ENCODE assay signal across 8 cellular contexts in genomic region chr15:85260526-85260925, GRCh38.
DNase-seq lines count a peak whose midpoint lies in the region; ATAC-seq, FAIRE-seq and TF ChIP-seq lines count a peak whose summit lies in the region.
"Not testable (repeated sequence)": the region's sequence is repeated elsewhere in the genome, so short reads cannot be mapped to it uniquely, and the experiment has no call there.

No MANE protein-coding gene starts in this region.

- H4K20me1 ChIP-seq in HCT116 (ENCODE audit: insufficient read depth); K562 (replicated peaks; ENCODE audit: control insufficient read depth, insufficient read depth, low read length): not testable (repeated sequence)

- H3K36me3 ChIP-seq in HCT116 (ENCODE audit: control insufficient read depth in 1 of 2, insufficient read depth in 2 of 2, low read length in 2 of 2); Panc1 (ENCODE audit: control insufficient read depth, insufficient read depth, low read length); K562 (ENCODE audit: control insufficient read depth, insufficient read depth, low read length); right lobe of liver; spleen: not testable (repeated sequence)

- H3K4me3 Mint-ChIP-seq in activated CD4-positive, alpha-beta T cell treated with anti-CD3 and anti-CD28 coated beads, Interleukin-2, amount 10 ng/mL, durations not matched to agents 24 days and 14 days = not testable (repeated sequence)

- in situ Hi-C loops in Panc1 (cut with HindIII; ENCODE audit: low pct_unique_long_range_greater_than_20kb, low sequenced_read_pairs); K562 (cut with MboI): not testable (repeated sequence)

- not testable (repeated sequence) for H3K36me3 Mint-ChIP-seq in activated CD4-positive, alpha-beta T cell treated with anti-CD3 and anti-CD28 coated beads, Interleukin-2, amount 10 ng/mL, durations not matched to agents 24 days and 14 days (ENCODE audit: low read depth)

- H3K27me3 Mint-ChIP-seq in activated CD4-positive, alpha-beta T cell treated with anti-CD3 and anti-CD28 coated beads, Interleukin-2, amount 10 ng/mL, durations not matched to agents 24 days and 14 days = not testable (repeated sequence)

- not testable (repeated sequence) for H3K79me2 ChIP-seq in HCT116 (ENCODE audit: insufficient read depth, low read length); K562 (ENCODE audit: control insufficient read depth, insufficient read depth, low read length)

- WGBS in K562 (ENCODE audit: insufficient coverage, low coverage, missing lambda C conversion rate) = no CpG with 5 or more reads among the region's 17 CpGs
- no CpG with 5 or more reads among the region's 17 CpGs for WGBS in right lobe of liver (ENCODE audit: insufficient coverage, low coverage, low lambda C conversion rate, missing lambda C conversion rate)
- 83 to 91% (median 88%) methylated on average over 3 to 11 of the region's 17 CpGs; no CpG with 5 or more reads in 1 of the 5 donors for WGBS in spleen, 5 donors

- TF ChIP-seq RAD21 in HCT116 (IDR thresholded peaks at IDR 0.05; ENCODE audit: low read depth); K562 (CRISPR knock-in tag; conservative IDR thresholded peaks at IDR 0.05 in 1 of 2, IDR thresholded peaks at IDR 0.05 in 1 of 2): not testable (repeated sequence)

- H3K9me2 ChIP-seq in HCT116 (ENCODE audit: insufficient read depth) = not testable (repeated sequence)

- H3K4me1 Mint-ChIP-seq in activated CD4-positive, alpha-beta T cell treated with anti-CD3 and anti-CD28 coated beads, Interleukin-2, amount 10 ng/mL, durations not matched to agents 24 days and 14 days = not testable (repeated sequence)

- H3K4me3 ChIP-seq in HCT116 (replicated peaks in 1 of 2; ENCODE audit: low read depth in 1 of 2, low read length in 2 of 2); Panc1 (ENCODE audit: low read depth in 2 of 2, low read length in 2 of 2); K562; right lobe of liver; spleen: not testable (repeated sequence)

- not testable (repeated sequence) for TF ChIP-seq CTCF in HCT116 (IDR thresholded peaks at IDR 0.05 in 2 of 3, conservative IDR thresholded peaks at IDR 0.05 in 1 of 3; ENCODE audit: borderline replicate concordance in 1 of 3, insufficient read depth in 1 of 3, low read depth in 2 of 3, low read length in 2 of 3); Panc1 (IDR thresholded peaks at IDR 0.05); K562 (IDR thresholded peaks at IDR 0.05 in 2 of 3, conservative IDR thresholded peaks at IDR 0.05 in 1 of 3; ENCODE audit: insufficient read depth in 2 of 3, low read depth in 1 of 3, low read length in 3 of 3); right lobe of liver (IDR thresholded peaks at IDR 0.05); spleen (IDR thresholded peaks at IDR 0.05 in 8 of 11, conservative IDR thresholded peaks at IDR 0.05 in 3 of 11)

- not testable (repeated sequence) for FAIRE-seq in K562 (lab: Jason Lieb, UNC)

- not testable (repeated sequence) for H3K9me1 ChIP-seq in K562 (ENCODE audit: control insufficient read depth, insufficient read depth, low read length)

- not testable (repeated sequence) for BruUV-seq in HCT116 (replicated peaks; lab: Mats Ljungman, UMichigan); Panc1 (replicated peaks; lab: Mats Ljungman, UMichigan); K562 (replicated peaks; lab: Mats Ljungman, UMichigan)

- not testable (repeated sequence) for H3K9ac ChIP-seq in HCT116 (ENCODE audit: low read length); K562 (ENCODE audit: insufficient read depth in 1 of 2, low read depth in 2 of 2, low read length in 2 of 2)

- not testable (repeated sequence) for H3K9me3 Mint-ChIP-seq in activated CD4-positive, alpha-beta T cell treated with anti-CD3 and anti-CD28 coated beads, Interleukin-2, amount 10 ng/mL, durations not matched to agents 24 days and 14 days

- H3K4me2 ChIP-seq in HCT116 (ENCODE audit: low read length); K562 (ENCODE audit: insufficient read depth, low read length): not testable (repeated sequence)

- H3K4me1 ChIP-seq in HCT116 (ENCODE audit: control insufficient read depth in 1 of 2, insufficient read depth in 2 of 2, low read length in 2 of 2); Panc1 (ENCODE audit: control insufficient read depth, insufficient read depth, low read length); K562 (replicated peaks in 1 of 2; ENCODE audit: control insufficient read depth in 2 of 2, insufficient read depth in 2 of 2, low read length in 2 of 2); right lobe of liver: not testable (repeated sequence)
- H3K4me1 ChIP-seq in spleen = peaks cover 0 to 17% (median 9%) of the 10 kb centered on the region in 6 donors

- peak; percentile 65 for ATAC-seq in HCT116
- peak; percentile 64 for ATAC-seq in Panc1
- ATAC-seq in K562 = peak; percentile 40
- peak; percentile 26 for ATAC-seq in Right ventricle myocardium inferior
- peak; percentile 35 for ATAC-seq in left ventricle myocardium superior
- ATAC-seq in right lobe of liver = peak; percentile 57 to 84 (median 68)

- RAD21 ChIA-PET in HCT116 (lab: Charles Lee; ENCODE audit: low non-redundant PET in 1 of 2, low total read pairs in 2 of 2, uncharacterized antibody in 2 of 2, unreplicated experiment in 2 of 2) = not testable (repeated sequence)

- H3K27ac ChIP-seq in HCT116 (ENCODE audit: low read depth, low read length); Panc1 (ENCODE audit: low read length); K562 (ENCODE audit: extremely low read depth, low read depth, low read length); right lobe of liver; spleen: not testable (repeated sequence)

- H3K9me3 ChIP-seq in HCT116 (ENCODE audit: control insufficient read depth in 1 of 2, insufficient read depth in 1 of 2, low read depth in 1 of 2, low read length in 2 of 2); Panc1 (ENCODE audit: control insufficient read depth, insufficient read depth, low read depth, low read length); K562 (replicated peaks; ENCODE audit: control insufficient read depth, insufficient read depth, low read depth, low read length); right lobe of liver; spleen: not testable (repeated sequence)

- POLR2A ChIA-PET in HCT116 (lab: Charles Lee); Panc1 (lab: Charles Lee); K562 (lab: Yijun Ruan, JAX): not testable (repeated sequence)

- intact Hi-C loops in HCT116 (cut with micrococcal nuclease); Panc1 (cut with micrococcal nuclease; ENCODE audit: unreplicated experiment); activated CD4-positive, alpha-beta T cell treated with anti-CD3 and anti-CD28 coated beads, Interleukin-2, amount 10 ng/mL, durations not matched to agents 24 days and 14 days (cut with micrococcal nuclease); K562 (cut with micrococcal nuclease); Right ventricle myocardium inferior (cut with DNase I); left ventricle myocardium superior (cut with micrococcal nuclease); right lobe of liver (cut with DNase I); spleen (cut with DNase I; ENCODE audit: low total_unique reads): not testable (repeated sequence)

- not testable (repeated sequence) for TF ChIP-seq EP300 in K562 (IDR thresholded peaks at IDR 0.05; ENCODE audit: low read length)

- CTCF ChIA-PET in HCT116 (lab: Charles Lee); Panc1 (lab: Charles Lee); K562 (lab: Yijun Ruan, JAX; ENCODE audit: low intra/inter-chr PET ratio): not testable (repeated sequence)

- H2AFZ ChIP-seq in HCT116 (ENCODE audit: low read depth, low read length, poor library complexity, severe bottlenecking); K562 (ENCODE audit: low read depth, low read length): not testable (repeated sequence)

- not testable (repeated sequence) for TF ChIP-seq POLR2A in HCT116 (IDR thresholded peaks at IDR 0.05; ENCODE audit: borderline replicate concordance, extremely low read depth, insufficient read depth, insufficient read length); K562 (conservative IDR thresholded peaks at IDR 0.05); right lobe of liver (IDR thresholded peaks at IDR 0.05); spleen (IDR thresholded peaks at IDR 0.05)

- not testable (repeated sequence) for H3K27me3 ChIP-seq in HCT116 (ENCODE audit: insufficient read depth, low read length); Panc1 (ENCODE audit: control insufficient read depth, insufficient read depth, low read length); K562 (ENCODE audit: control insufficient read depth in 2 of 2, insufficient read depth in 2 of 2, low read length in 2 of 2); right lobe of liver; spleen (replicated peaks in 1 of 7)

- not testable (repeated sequence) for H3K27ac Mint-ChIP-seq in activated CD4-positive, alpha-beta T cell treated with anti-CD3 and anti-CD28 coated beads, Interleukin-2, amount 10 ng/mL, durations not matched to agents 24 days and 14 days

- DNase-seq in HCT116 (ENCODE audit: low read depth, low spot score); Panc1 (ENCODE audit: low read depth, low spot score); K562 (ENCODE audit: extremely low read depth in 1 of 4, low spot score in 3 of 4); Right ventricle myocardium inferior (ENCODE audit: missing footprints): not testable (repeated sequence)
- peak; percentile 50 for DNase-seq in activated CD4-positive, alpha-beta T cell treated with anti-CD3 and anti-CD28 coated beads, Interleukin-2, amount 10 ng/mL, durations not matched to agents 24 days and 14 days
- peak; percentile 38 for DNase-seq in left ventricle myocardium superior
- peak in 1 of 3 donors; percentile 64 for DNase-seq in right lobe of liver
- DNase-seq in spleen = peak; percentile 54
